19 cellular contexts compared by ENCODE assay signal in the genomic region with DNA sequence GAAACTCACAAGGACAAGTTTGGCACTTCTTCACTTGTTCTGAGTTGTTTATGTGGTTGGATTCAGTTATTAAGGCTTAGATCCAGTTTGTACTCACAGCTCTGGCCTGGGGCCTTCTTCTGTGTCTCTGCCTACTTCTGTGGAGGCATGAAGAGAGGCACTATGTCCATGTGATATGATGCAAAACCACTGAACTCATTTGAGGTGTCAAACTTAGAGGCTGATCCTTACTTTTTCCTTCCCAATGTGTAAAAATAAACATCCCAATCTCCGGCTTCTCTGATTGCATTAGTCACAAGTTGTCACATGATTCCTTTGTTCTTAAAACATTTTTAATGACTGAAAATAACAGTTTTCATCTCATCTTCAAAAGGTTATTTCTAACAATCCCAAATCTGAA.
"Had no signal": no experiment of that assay in that cellular context is flagged by ENCODE, and none has a peak within 500 bp of the region (broad histone marks: within the 10 kb centered on the region; RNA-seq: fewer than 3 reads in every experiment).

No MANE protein-coding gene starts in this region.

- ATAC-seq: activated naive CD8-positive, alpha-beta T cell treated with anti-CD3 and anti-CD28 coated beads, Interleukin-2, amount 50 U/mL, for 24 hours; activated T-helper 17 cell treated with anti-CD3 and anti-CD28 coated beads, Interleukin-2, amount 50 U/mL, for 72 hours; naive thymus-derived CD8-positive, alpha-beta T cell; stimulated activated naive B cell treated with anti-CD40 and anti-IgM and Interleukin-4, amounts not matched to agents 10 μg/mL and 1 μg/mL and 100 μg/mL, for 72 hours had no signal

- H3K4me1 ChIP-seq: right atrium auricular region, tibial artery, uterus had no signal

- H3K4me3 ChIP-seq: dorsolateral prefrontal cortex, lung, right atrium auricular region, skin epidermis, tibial artery, uterus had no signal

- H3K27ac ChIP-seq: dorsolateral prefrontal cortex, right atrium auricular region, skin epidermis, tibial artery, uterus, WERI-Rb-1 had no signal

- H3K9me3 ChIP-seq: right atrium auricular region, uterus had no signal

- DNase-seq: activated CD4-positive, alpha-beta T cell treated with anti-CD3 and anti-CD28 coated beads, Interleukin-2, amount 50 U/mL, for 48 hours; activated naive CD4-positive, alpha-beta T cell treated with anti-CD3 and anti-CD28 coated beads for 36 hours; activated naive CD8-positive, alpha-beta T cell treated with anti-CD3 and anti-CD28 coated beads, Interleukin-2, amount 50 U/mL, for 24 hours; aorta; dorsolateral prefrontal cortex; foreskin fibroblast; naive thymus-derived CD8-positive, alpha-beta T cell; stimulated activated CD4-positive, alpha-beta T cell treated with anti-CD3 and anti-CD28 coated beads, Interleukin-15, amount 100 ng/mL, for 24 hours; stimulated activated CD4-positive, alpha-beta T cell treated with anti-CD3 and anti-CD28 coated beads, Interleukin-4, amount 100 ng/mL, for 1 hour; stimulated activated naive B cell treated with anti-CD40 and anti-IgM and Interleukin-4, amounts not matched to agents 10 μg/mL and 1 μg/mL and 100 μg/mL, for 72 hours; T-helper 1 cell; T1000; tibial artery; uterus; WERI-Rb-1 had no signal

- H3K27me3 ChIP-seq: dorsolateral prefrontal cortex, right atrium auricular region, tibial artery, uterus had no signal

- H3K36me3 ChIP-seq: right atrium auricular region, tibial artery, uterus, WERI-Rb-1 had no signal
